Comparison of ENCODE assay signal across 8 cellular contexts in the genomic region with DNA sequence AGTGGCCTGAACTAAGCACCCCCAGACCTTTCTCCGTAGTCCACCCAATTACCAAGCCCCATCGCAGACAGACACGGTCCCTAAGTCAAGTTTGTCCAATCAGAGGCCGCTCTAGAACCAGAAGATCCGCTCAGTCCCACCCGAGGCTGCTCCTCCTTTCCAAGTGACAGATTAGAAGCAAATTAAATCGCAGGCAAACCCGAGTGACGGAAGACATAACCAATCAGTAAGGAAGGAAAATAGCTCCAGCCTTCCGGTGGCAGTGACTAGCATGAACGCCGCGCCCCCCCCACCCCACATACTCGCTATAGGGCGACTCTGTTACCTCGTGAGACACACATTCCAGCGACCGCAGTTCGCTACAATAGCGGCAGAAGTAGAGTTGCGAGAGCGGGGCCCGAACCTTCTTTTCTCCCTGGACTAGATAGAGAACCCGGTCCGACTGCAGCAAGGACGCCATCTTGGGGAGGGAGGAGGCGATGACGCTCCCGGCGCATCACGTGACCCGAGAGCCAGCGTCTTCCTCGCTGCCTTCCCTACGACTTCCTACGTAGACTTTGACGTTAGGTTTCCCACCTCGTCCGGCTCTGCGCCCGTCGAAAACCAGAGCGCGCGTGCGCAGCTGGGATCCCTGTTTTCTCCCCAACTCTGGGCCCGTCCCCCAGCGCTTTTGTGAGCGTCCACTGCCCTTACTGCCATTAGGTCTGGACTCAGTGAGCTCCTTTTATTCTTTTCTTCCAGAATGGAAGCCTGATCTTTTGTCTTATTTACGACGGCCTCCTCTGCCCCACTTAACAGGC. TPM values are rescaled to one million over a fixed set of nuclear protein-coding genes. Genes with fewer than 3 reads are reported as not detected.
DNase-seq lines count a peak whose midpoint lies in the region; ATAC-seq and TF ChIP-seq lines count a peak whose summit lies in the region.

A gene (minus strand): TSS at position 484 of the 800 bp plus-strand sequence. CDS start 24 bp downstream, at position 460.

- H2AFZ ChIP-seq in PC-3 (ENCODE audit: low read length), result peak within 1 kb of the TSS; percentile 89

- BruUV-seq in PC-3 (replicated peaks; lab: Mats Ljungman, UMichigan), result TSS peak; percentile 69

- H4K20me1 ChIP-seq in PC-3 (ENCODE audit: low read length), result no peaks in the 10 kb centered on the region

- DNase-seq in DMS53 (lab: John Stamatoyannopoulos, UW) (peak; percentile 99), PC-3 (peak; percentile 97), activated T-cell treated with anti-CD3 and anti-CD28 coated beads for 48 hours (ENCODE audit: low read depth) (peak; percentile 90), epithelial cell of proximal tubule (ENCODE audit: low read depth) (peak; percentile 97), mucosa of descending colon (peak; percentile 95 to 98 (median 96))
- peak; percentile 99 for DNase-seq in Jurkat, Clone E6-1 (ENCODE audit: low read depth, low spot score)
- peak; percentile 90 for DNase-seq in stimulated activated CD8-positive, alpha-beta memory T cell treated with anti-CD3 and anti-CD28 coated beads, Interleukin-4, amount 100 ng/mL, for 24 hours (ENCODE audit: low read depth)

- ATAC-seq in GM21717 (IDR thresholded peaks at IDR 0.05; ENCODE audit: unreplicated experiment) (peak; percentile 95), PC-3 (peak; percentile 94), mucosa of descending colon (peak; percentile 96)

- peaks cover 29% of the 10 kb centered on the region for H3K4me1 ChIP-seq in PC-3 (ENCODE audit: insufficient read depth, low read length)
- peaks cover 9% of the 10 kb centered on the region for H3K4me1 ChIP-seq in mucosa of descending colon (ENCODE audit: low read depth)

- H3K36me3 ChIP-seq in PC-3 (ENCODE audit: low read depth, low read length) (peaks cover 25% of the 10 kb centered on the region), mucosa of descending colon (ENCODE audit: low read depth) (no peaks in the 10 kb centered on the region)

- H3K79me2 ChIP-seq in PC-3 (ENCODE audit: low read length), result peaks cover 46% of the 10 kb centered on the region

- POLR2A ChIA-PET in PC-3 (lab: Charles Lee; ENCODE audit: unreplicated experiment), result interaction anchor here (0.6 to 0.9 kb wide), 4 partner anchors 20 to 334 kb away, joined by 3 read pairs; a partner anchor contains a TSS

- no peaks in the 10 kb centered on the region for H3F3A ChIP-seq in PC-3 (ENCODE audit: low read length, unreplicated experiment)

- H3K4me3 ChIP-seq in Jurkat, Clone E6-1 (ENCODE audit: low read length), result peak within 1 kb of the TSS; percentile 86
- H3K4me3 ChIP-seq in PC-3 (ENCODE audit: low read length), result peak within 1 kb of the TSS; percentile 84
- peak within 1 kb of the TSS; percentile 72 for H3K4me3 ChIP-seq in epithelial cell of proximal tubule (ENCODE audit: low read depth, low read length)
- H3K4me3 ChIP-seq in mucosa of descending colon, result peak within 1 kb of the TSS; percentile 38

- peak within 1 kb of the TSS; percentile 85 for H3K4me2 ChIP-seq in PC-3 (ENCODE audit: low read length)

- H3K9me3 ChIP-seq in PC-3 (ENCODE audit: low read length), result no peaks in the 10 kb centered on the region
- no peaks in the 10 kb centered on the region for H3K9me3 ChIP-seq in mucosa of descending colon

- CTCF ChIA-PET in PC-3 (lab: Charles Lee), result no interaction called here

- TF ChIP-seq CTCF in PC-3 (conservative IDR thresholded peaks at IDR 0.05; ENCODE audit: low read depth, low read length) (no peak), epithelial cell of proximal tubule (conservative IDR thresholded peaks at IDR 0.05; ENCODE audit: low read depth, low read length) (no peak), mucosa of descending colon (IDR thresholded peaks at IDR 0.05) (no peak)

- no peaks in the 10 kb centered on the region for H3K9me2 ChIP-seq in PC-3 (replicated peaks; ENCODE audit: low read length)

- H3K27ac ChIP-seq in PC-3 (ENCODE audit: low read length), result peak within 1 kb of the TSS; percentile 87

- intact Hi-C loops in PC-3 (cut with micrococcal nuclease) (loop anchor here (1.0 to 2.0 kb wide), 2 partner anchors 20 to 42 kb away; a partner anchor contains a TSS), mucosa of descending colon (cut with DNase I, micrococcal nuclease) (no loop called here)

- no peaks in the 10 kb centered on the region for H3K27me3 ChIP-seq in PC-3 (ENCODE audit: low read length)

- peak within 1 kb of the TSS; percentile 89 for H3K9ac ChIP-seq in PC-3 (ENCODE audit: low read length)

RNA-seq across cellular contexts. Expression of the gene that starts here (rescaled TPM):
- 25.7 TPM for polyA plus RNA-seq in Jurkat, Clone E6-1 (2012; ENCODE audit: insufficient read depth, insufficient read length)
- 40.5 and 45.0 TPM in 2 replicates for total RNA-seq in PC-3 (2014; rRNA removed)
- 29.0 and 30.2 TPM in 2 replicates for total RNA-seq in epithelial cell of proximal tubule
- 10 to 100 TPM; 50.8 to 56.4 (median 52.9) TPM for total RNA-seq in mucosa of descending colon

Comparison
In these comparisons a context has a peak if more than half of its experiments do, and no peak if none do; other contexts are left out.
1. Peak in every context shown above with its lines: DNase-seq, ATAC-seq, H3K4me3 ChIP-seq and H3K27ac ChIP-seq.